In the genomic region with DNA sequence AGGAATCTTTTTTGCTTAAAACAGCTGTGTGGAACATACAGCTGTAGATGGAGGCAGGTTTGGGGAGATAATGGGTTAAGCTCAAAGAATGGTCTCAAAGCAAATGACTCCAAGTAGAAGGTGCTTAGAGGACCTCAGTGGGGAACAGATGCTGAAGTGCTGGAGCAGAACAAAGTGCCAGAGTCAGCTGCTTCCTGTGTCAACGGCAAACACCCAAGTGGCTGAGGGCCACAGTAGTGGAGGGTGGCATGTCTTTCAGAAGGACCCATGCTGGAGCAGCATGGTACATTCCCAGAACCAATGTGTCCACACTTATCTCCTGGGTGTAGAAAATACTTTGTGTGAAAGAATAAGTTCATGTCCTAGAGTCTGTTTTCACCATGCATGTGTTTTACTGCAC, we compare ENCODE assay signal across 25 cellular contexts.
DNase-seq lines count a peak whose midpoint lies in the region; ATAC-seq, FAIRE-seq and TF ChIP-seq lines count a peak whose summit lies in the region.
"Had no signal": no experiment of that assay in that cellular context is flagged by ENCODE, and none has a peak within 500 bp of the region (broad histone marks: within the 10 kb centered on the region; RNA-seq: fewer than 3 reads in every experiment).

No MANE protein-coding gene starts in this region.

- in situ Hi-C loops in GM12878 (cut with MboI): no loop called here

- H3K4me1 ChIP-seq in GM12878 (ENCODE audit: control insufficient read depth, insufficient read depth, low read length): no peaks in the 10 kb centered on the region; the same call in 1 of the 2 replicates
- H3K4me1 ChIP-seq in PC-9 (replicated peaks; ENCODE audit: insufficient read depth): no peaks in the 10 kb centered on the region
- H3K4me1 ChIP-seq: Caco-2, right lobe of liver, upper lobe of right lung had no signal

- CTCF ChIA-PET in GM12878 (lab: Yijun Ruan, JAX) (interaction anchor here (0.9 to 4.1 kb wide), 7 partner anchors 11 to 249 kb away, joined by 3 to 13 read pairs (median 3); no protein-coding TSS in a partner anchor), PC-9 (lab: Charles Lee) (interaction anchor here (0.6 kb wide), 1 partner anchor 10 kb away, joined by 3 read pairs; no protein-coding TSS in a partner anchor)

- ATAC-seq in GM18867 (IDR thresholded peaks at IDR 0.05; ENCODE audit: unreplicated experiment): peak; percentile 44
- peak; percentile 65 for ATAC-seq in HG03175 (IDR thresholded peaks at IDR 0.05; ENCODE audit: unreplicated experiment)
- peak; percentile 23; the same call in 2 of the 3 replicates for ATAC-seq in GM12878
- ATAC-seq in HG03095 (IDR thresholded peaks at IDR 0.05; ENCODE audit: unreplicated experiment): no peak
- no peak for ATAC-seq in HG02763 (IDR thresholded peaks at IDR 0.05; ENCODE audit: unreplicated experiment)
- ATAC-seq: Right ventricle myocardium inferior had no signal

- no peak for TF ChIP-seq RAD21 in GM12878 (IDR thresholded peaks at IDR 0.05; ENCODE audit: insufficient read depth, low read depth, low read length)

- no peak overlapping the region for H3K4me3 ChIP-seq in GM12878
- no peak overlapping the region for H3K4me3 ChIP-seq in PC-9
- H3K4me3 ChIP-seq: right lobe of liver, upper lobe of right lung had no signal

- H3K27me3 ChIP-seq in GM12878 (replicated peaks in 1 of 2; ENCODE audit: control insufficient read depth in 2 of 2, insufficient read depth in 2 of 2, low read length in 1 of 2) (no peaks in the 10 kb centered on the region), PC-9 (ENCODE audit: insufficient read depth, low read depth) (no peaks in the 10 kb centered on the region)
- H3K27me3 ChIP-seq: right lobe of liver, upper lobe of right lung had no signal

- H3K36me3 ChIP-seq in GM12878 (ENCODE audit: control insufficient read depth in 2 of 2, insufficient read depth in 2 of 2, low read length in 1 of 2) (no peaks in the 10 kb centered on the region), PC-9 (ENCODE audit: low read depth) (no peaks in the 10 kb centered on the region)
- H3K36me3 ChIP-seq: right lobe of liver, upper lobe of right lung had no signal

- peak; percentile 30 for DNase-seq in COLO668 (lab: John Stamatoyannopoulos, UW; ENCODE audit: unreplicated experiment)
- no peak for DNase-seq in GM12878 (ENCODE audit: low read depth, low spot score)
- DNase-seq in PC-9: no peak
- no peak for DNase-seq in dedifferentiated amniotic fluid mesenchymal stem cell (ENCODE audit: extremely low spot score)
- DNase-seq: activated CD4-positive, alpha-beta T cell treated with anti-CD3 and anti-CD28 coated beads for 4 hours; activated T-cell treated with anti-CD3 and anti-CD28 coated beads for 4 hours; aorta; Caco-2; cortex of kidney; DMS79 treated with DMSO at 0.1 percent for 48 hours; endodermal cell; foreskin fibroblast; head of caudate nucleus; NCI-H1105 treated with DMSO at 0.1 percent for 48 hours; NCI-H1930; NCI-H2227 treated with DMSO at 0.1 percent for 48 hours; NCI-H774; right lobe of liver; stimulated activated CD4-positive, alpha-beta T cell treated with anti-CD3 and anti-CD28 coated beads, Interleukin-2, amount 100 ng/mL, for 48 hours; upper lobe of right lung had no signal

- SMC1A ChIA-PET in GM12878 (lab: Charles Lee; ENCODE audit: uncharacterized antibody, unreplicated experiment): interaction anchor here (0.9 kb wide), 1 partner anchor 12 kb away, joined by 3 read pairs; no protein-coding TSS in a partner anchor

- H3K4me2 ChIP-seq in GM12878 (ENCODE audit: control insufficient read depth, insufficient read depth): no peak overlapping the region
- no peak overlapping the region for H3K4me2 ChIP-seq in PC-9

- H3K9me2 ChIP-seq in PC-9 (ENCODE audit: insufficient read depth): no peaks in the 10 kb centered on the region

- intact Hi-C loops in GM12878 (cut with micrococcal nuclease; ENCODE audit: unreplicated experiment) (no loop called here), PC-9 (cut with micrococcal nuclease; ENCODE audit: unreplicated experiment) (no loop called here)

- H3F3A ChIP-seq in PC-9 (ENCODE audit: insufficient read depth, low read depth): no peaks in the 10 kb centered on the region

- RAD21 ChIA-PET in GM12878 (lab: Charles Lee; ENCODE audit: unreplicated experiment): no interaction called here

- FAIRE-seq in GM12878 (lab: Jason Lieb, UNC): no peak

- no peak overlapping the region for H3K9ac ChIP-seq in GM12878 (ENCODE audit: control insufficient read depth, insufficient read depth, low read length)

- TF ChIP-seq CTCF in GM12878 (IDR thresholded peaks at IDR 0.05 in 2 of 3, conservative IDR thresholded peaks at IDR 0.05 in 1 of 3; ENCODE audit: control insufficient read depth in 2 of 3, extremely low read depth in 1 of 3, insufficient read depth in 1 of 3, low read depth in 3 of 3, low read length in 3 of 3) (no peak), PC-9 (conservative IDR thresholded peaks at IDR 0.05) (no peak)

- BruUV-seq in GM12878 (replicated peaks; lab: Mats Ljungman, UMichigan) (no TSS peak), PC-9 (replicated peaks; lab: Mats Ljungman, UMichigan) (no TSS peak)

- H3K79me2 ChIP-seq in GM12878 (ENCODE audit: control insufficient read depth, insufficient read depth, low read length) (no peaks in the 10 kb centered on the region), PC-9 (ENCODE audit: low read depth) (no peaks in the 10 kb centered on the region)

- WGBS in GM12878 (ENCODE audit: insufficient coverage, insufficient replicate concordance, low lambda C conversion rate, missing lambda C conversion rate): 0% methylated on average over 1 of the region's 1 CpG

- H2AFZ ChIP-seq in GM12878 (ENCODE audit: control insufficient read depth, low read depth, low read length) (no peak overlapping the region), PC-9 (no peak overlapping the region)

- no peak for TF ChIP-seq POLR2A in GM12878 (IDR thresholded peaks at IDR 0.05; ENCODE audit: low read depth, low read length)

- H3K27ac ChIP-seq in GM12878 (ENCODE audit: control insufficient read depth, insufficient read depth) (no peak overlapping the region), PC-9 (no peak overlapping the region)
- H3K27ac ChIP-seq: right lobe of liver, upper lobe of right lung had no signal

- no peaks in the 10 kb centered on the region; the same call in 2 of the 3 replicates for H3K9me3 ChIP-seq in GM12878 (replicated peaks; ENCODE audit: control insufficient read depth, insufficient read depth, low read length)
- H3K9me3 ChIP-seq in PC-9 (ENCODE audit: insufficient read depth, low read depth): no peaks in the 10 kb centered on the region
- H3K9me3 ChIP-seq: Caco-2, right lobe of liver, upper lobe of right lung had no signal

- no peak for TF ChIP-seq EP300 in GM12878 (IDR thresholded peaks at IDR 0.05; ENCODE audit: borderline replicate concordance in 1 of 2, control insufficient read depth in 1 of 2, low read depth in 2 of 2, low read length in 2 of 2)

- POLR2A ChIA-PET in GM12878 (lab: Charles Lee) (no interaction called here), PC-9 (lab: Charles Lee; ENCODE audit: unreplicated experiment) (no interaction called here)

- no peaks in the 10 kb centered on the region; the same call in 1 of the 2 replicates for H4K20me1 ChIP-seq in GM12878 (ENCODE audit: control insufficient read depth, insufficient read depth)
- H4K20me1 ChIP-seq in PC-9 (ENCODE audit: insufficient read depth): no peaks in the 10 kb centered on the region

TF ChIP-seq in GM12878, 131 proteins besides CTCF, POLR2A, EP300 and RAD21:
- no peak for TF ChIP-seq HCFC1 (IDR thresholded peaks at IDR 0.05; ENCODE audit: low read length)
- no peak for TF ChIP-seq CREB1 (IDR thresholded peaks at IDR 0.05; ENCODE audit: low read depth)
- no peak for TF ChIP-seq ZNF24 (IDR thresholded peaks at IDR 0.05)
- TF ChIP-seq PML (IDR thresholded peaks at IDR 0.05; ENCODE audit: low read length): no peak
- TF ChIP-seq, protein P1, sequence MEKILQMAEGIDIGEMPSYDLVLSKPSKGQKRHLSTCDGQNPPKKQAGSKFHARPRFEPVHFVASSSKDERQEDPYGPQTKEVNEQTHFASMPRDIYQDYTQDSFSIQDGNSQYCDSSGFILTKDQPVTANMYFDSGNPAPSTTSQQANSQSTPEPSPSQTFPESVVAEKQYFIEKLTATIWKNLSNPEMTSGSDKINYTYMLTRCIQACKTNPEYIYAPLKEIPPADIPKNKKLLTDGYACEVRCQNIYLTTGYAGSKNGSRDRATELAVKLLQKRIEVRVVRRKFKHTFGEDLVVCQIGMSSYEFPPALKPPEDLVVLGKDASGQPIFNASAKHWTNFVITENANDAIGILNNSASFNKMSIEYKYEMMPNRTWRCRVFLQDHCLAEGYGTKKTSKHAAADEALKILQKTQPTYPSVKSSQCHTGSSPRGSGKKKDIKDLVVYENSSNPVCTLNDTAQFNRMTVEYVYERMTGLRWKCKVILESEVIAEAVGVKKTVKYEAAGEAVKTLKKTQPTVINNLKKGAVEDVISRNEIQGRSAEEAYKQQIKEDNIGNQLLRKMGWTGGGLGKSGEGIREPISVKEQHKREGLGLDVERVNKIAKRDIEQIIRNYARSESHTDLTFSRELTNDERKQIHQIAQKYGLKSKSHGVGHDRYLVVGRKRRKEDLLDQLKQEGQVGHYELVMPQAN (conservative IDR thresholded peaks at IDR 0.05): no peak

Comparison
In these comparisons a context has a peak if more than half of its experiments do, and no peak if none do; other contexts are left out.
1. ATAC-seq: peak in GM18867 (single experiment), HG03175 (single experiment) and GM12878 (single experiment); none in HG03095 (single experiment) and HG02763 (single experiment).